1 cellular context compared by ENCODE assay signal in the genomic region with DNA sequence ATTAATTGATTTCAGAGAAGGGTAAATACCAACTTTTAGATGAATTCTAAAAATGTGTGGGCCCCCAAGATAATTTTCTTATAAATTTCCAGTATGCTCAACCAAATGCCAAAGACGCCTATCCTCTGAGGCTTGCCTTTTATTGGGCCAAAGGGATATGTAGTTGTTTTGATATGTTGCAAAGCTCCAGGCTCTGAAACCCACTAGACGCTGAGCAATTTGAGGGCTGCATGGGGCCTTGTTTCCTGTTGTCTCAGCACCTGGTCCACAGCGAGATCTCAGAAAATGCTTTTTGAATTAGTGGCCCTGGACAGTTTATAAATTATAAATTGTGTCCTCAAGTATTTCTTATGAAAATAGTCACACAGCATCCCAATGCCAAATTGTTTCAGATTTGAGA.
TF ChIP-seq lines count a peak whose summit lies in the region.

No MANE protein-coding gene starts in this region.

TF ChIP-seq in IMR-90, 13 proteins besides CTCF, POLR2A, EP300 and RAD21:
- TF ChIP-seq FOS (IDR thresholded peaks at IDR 0.05; ENCODE audit: low read depth, low read length) (no peak), MAFK (IDR thresholded peaks at IDR 0.05; ENCODE audit: low read depth, low read length) (no peak), BHLHE40 (IDR thresholded peaks at IDR 0.05; ENCODE audit: low read depth, low read length) (no peak), RFX5 (IDR thresholded peaks at IDR 0.05; ENCODE audit: low read depth, low read length) (no peak), NFE2L2 (IDR thresholded peaks at IDR 0.05; ENCODE audit: low read depth, low read length) (no peak), MAZ (IDR thresholded peaks at IDR 0.05; ENCODE audit: borderline replicate concordance, low read depth, low read length) (no peak), ELK1 (IDR thresholded peaks at IDR 0.05; ENCODE audit: borderline replicate concordance, low read depth, low read length) (no peak), RCOR1 (IDR thresholded peaks at IDR 0.05; ENCODE audit: insufficient replicate concordance, low read length) (no peak), SMC3 (IDR thresholded peaks at IDR 0.05; ENCODE audit: low read depth, low read length) (no peak), CEBPB (IDR thresholded peaks at IDR 0.05; ENCODE audit: low read depth, low read length) (no peak), CHD1 (IDR thresholded peaks at IDR 0.05; ENCODE audit: low read depth, low read length) (no peak), MXI1 (IDR thresholded peaks at IDR 0.05; ENCODE audit: borderline replicate concordance, low read depth, low read length) (no peak)
- TF ChIP-seq, protein P1, sequence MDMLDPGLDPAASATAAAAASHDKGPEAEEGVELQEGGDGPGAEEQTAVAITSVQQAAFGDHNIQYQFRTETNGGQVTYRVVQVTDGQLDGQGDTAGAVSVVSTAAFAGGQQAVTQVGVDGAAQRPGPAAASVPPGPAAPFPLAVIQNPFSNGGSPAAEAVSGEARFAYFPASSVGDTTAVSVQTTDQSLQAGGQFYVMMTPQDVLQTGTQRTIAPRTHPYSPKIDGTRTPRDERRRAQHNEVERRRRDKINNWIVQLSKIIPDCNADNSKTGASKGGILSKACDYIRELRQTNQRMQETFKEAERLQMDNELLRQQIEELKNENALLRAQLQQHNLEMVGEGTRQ (IDR thresholded peaks at IDR 0.05; ENCODE audit: low read depth, low read length), result no peak
TF ChIP-seq in IMR-90: peak in this region for 0.
